Comparison of ENCODE assay signal across 12 cellular contexts in genomic region chr20:41027366-41027765, GRCh38. TPM values are rescaled to one million over a fixed set of nuclear protein-coding genes. Genes with fewer than 3 reads are reported as not detected.
DNase-seq lines count a peak whose midpoint lies in the region; ATAC-seq, FAIRE-seq and TF ChIP-seq lines count a peak whose summit lies in the region.
"Had no signal": no experiment of that assay in that cellular context is flagged by ENCODE, and none has a peak within 500 bp of the region (broad histone marks: within the 10 kb centered on the region; RNA-seq: fewer than 3 reads in every experiment).

No MANE protein-coding gene starts in this region.

- H3F3A ChIP-seq in DOHH2 (ENCODE audit: control insufficient read depth, insufficient read depth), result no peaks in the 10 kb centered on the region

- H3K4me1 ChIP-seq in A549 (peaks cover 28% of the 10 kb centered on the region), DOHH2 (ENCODE audit: control insufficient read depth, low read length) (peaks cover 46% of the 10 kb centered on the region), keratinocyte (ENCODE audit: control insufficient read depth, extremely low read depth, insufficient read depth, low read length) (peaks cover 23% of the 10 kb centered on the region), uterus (peaks cover 0 to 8% of the 10 kb centered on the region in 2 donors)

- no peak for TF ChIP-seq RAD21 in A549 (conservative IDR thresholded peaks at IDR 0.05 in 1 of 2, IDR thresholded peaks at IDR 0.05 in 1 of 2)

- dilution Hi-C loops in keratinocyte (cut with MboI; ENCODE audit: extremely low pct_ligation_motif_present, low sequenced_read_pairs), result no loop called here

- no peak for TF ChIP-seq CTCF in A549 (IDR thresholded peaks at IDR 0.05)
- TF ChIP-seq CTCF in DOHH2 (IDR thresholded peaks at IDR 0.05; ENCODE audit: low read depth, low read length, poor library complexity, severe bottlenecking), result no peak
- no peak for TF ChIP-seq CTCF in VCaP (conservative IDR thresholded peaks at IDR 0.05)
- TF ChIP-seq CTCF in keratinocyte (optimal IDR thresholded peaks at IDR 0.05 in 1 of 3, IDR thresholded peaks at IDR 0.05 in 1 of 3, conservative IDR thresholded peaks at IDR 0.05 in 1 of 3; ENCODE audit: extremely low read depth in 1 of 3, insufficient read depth in 2 of 3, low read length in 3 of 3), result no peak
- no peak for TF ChIP-seq CTCF in uterus (IDR thresholded peaks at IDR 0.05)

- peak overlapping the region; percentile 95 for H3K9ac ChIP-seq in keratinocyte (ENCODE audit: control insufficient read depth, extremely low read depth, insufficient read depth, low read length)

- no peak for TF ChIP-seq EP300 in A549 (IDR thresholded peaks at IDR 0.05)

- TF ChIP-seq POLR2A in A549 (IDR thresholded peaks at IDR 0.05; ENCODE audit: low read length), result no peak
- TF ChIP-seq POLR2A in uterus (IDR thresholded peaks at IDR 0.05), result no peak

- ATAC-seq in A549, result no peak

- CTCF ChIA-PET in A549 (lab: Yijun Ruan, JAX), result no interaction called here

- intact Hi-C loops in uterus (cut with DNase I; ENCODE audit: low total_unique reads), result no loop called here

- H3K27ac ChIP-seq in A549 (peak overlapping the region; percentile 83 to 91), DOHH2 (ENCODE audit: low read depth, low read length) (no peak overlapping the region), VCaP (peak overlapping the region; percentile 97; the same call in 1 of the 2 replicates), keratinocyte (ENCODE audit: control insufficient read depth, insufficient read depth, low read length) (peak overlapping the region; percentile 69), uterus (no peak overlapping the region)

- 93% methylated on average over 8 of the region's 8 CpGs for WGBS in A549 (ENCODE audit: missing lambda C conversion rate)

- FAIRE-seq in A549 (lab: Jason Lieb, UNC) (no peak), keratinocyte (lab: Jason Lieb, UNC) (no peak)

- H4K20me1 ChIP-seq in DOHH2 (ENCODE audit: control insufficient read depth, insufficient read depth, low read depth, low read length) (peaks cover 24% of the 10 kb centered on the region; the same call in 1 of the 2 replicates), keratinocyte (ENCODE audit: control insufficient read depth, extremely low read depth, insufficient read depth, low read length) (peaks cover 8% of the 10 kb centered on the region)

- H2AFZ ChIP-seq in keratinocyte (ENCODE audit: control insufficient read depth, low read length), result peak overlapping the region; percentile 33

- H3K4me3 ChIP-seq in A549 (peak overlapping the region; percentile 48; the same call in 1 of the 3 replicates), DOHH2 (ENCODE audit: low read length) (peak overlapping the region; percentile 85), keratinocyte (ENCODE audit: control insufficient read depth in 2 of 3, extremely low read depth in 1 of 3, insufficient read depth in 2 of 3, low read depth in 1 of 3, low read length in 3 of 3) (peak overlapping the region in 1 of 3 experiments; percentile 53), H7 (ENCODE audit: insufficient read depth, low read depth, low read length) (no peak overlapping the region), uterus (no peak overlapping the region)

- H3K4me2 ChIP-seq in A549 (peak overlapping the region; percentile 98), DOHH2 (ENCODE audit: low read length) (peak overlapping the region; percentile 94), keratinocyte (ENCODE audit: control insufficient read depth, extremely low read depth, insufficient read depth, low read depth, low read length) (peak overlapping the region; percentile 84)

- POLR2A ChIA-PET in A549 (lab: Yijun Ruan, JAX), result interaction anchor here (1.2 to 1.5 kb wide), 3 partner anchors 21 to 37 kb away, joined by 4 to 5 read pairs (median 5); no protein-coding TSS in a partner anchor

- H3K27me3 ChIP-seq in DOHH2 (ENCODE audit: control insufficient read depth, low read length) (no peaks in the 10 kb centered on the region), keratinocyte (ENCODE audit: control insufficient read depth, extremely low read depth, insufficient read depth, low read length) (no peaks in the 10 kb centered on the region), H7 (ENCODE audit: control insufficient read depth, insufficient read depth, low read length) (no peaks in the 10 kb centered on the region; the same call in 1 of the 2 replicates), uterus (no peaks in the 10 kb centered on the region)

- no peaks in the 10 kb centered on the region for H3K9me1 ChIP-seq in keratinocyte (ENCODE audit: control insufficient read depth, extremely low read depth, insufficient read depth, low read length)

- H3K9me3 ChIP-seq in A549, result no peaks in the 10 kb centered on the region
- H3K9me3 ChIP-seq in DOHH2 (ENCODE audit: control insufficient read depth, insufficient read depth, low read length), result no peaks in the 10 kb centered on the region
- no peaks in the 10 kb centered on the region for H3K9me3 ChIP-seq in keratinocyte (ENCODE audit: control insufficient read depth, low read depth, low read length)
- no peaks in the 10 kb centered on the region for H3K9me3 ChIP-seq in uterus

- H3K79me2 ChIP-seq in DOHH2 (ENCODE audit: control insufficient read depth, low read length) (peaks cover 45% of the 10 kb centered on the region), keratinocyte (ENCODE audit: control insufficient read depth, insufficient read depth, low read length) (peaks cover 38% of the 10 kb centered on the region)

- no peaks in the 10 kb centered on the region for H3K9me2 ChIP-seq in DOHH2 (replicated peaks; ENCODE audit: control insufficient read depth, low read length)

- DNase-seq in A549 (ENCODE audit: low read depth in 1 of 2, low spot score in 1 of 2) (no peak), keratinocyte (ENCODE audit: low read depth, low spot score) (no peak), GF-D8 (lab: John Stamatoyannopoulos, UW) (no peak), RKO (ENCODE audit: low spot score) (no peak), H7 (no peak), uterus (no peak)
- DNase-seq: C1 segment of cervical spinal cord; hippocampal formation; NCI-H146; NK-92 treated with Interleukin-12 subunit alpha and Interleukin-12 subunit beta, amount 100 ng/mL, for 24 hours had no signal

- H3K36me3 ChIP-seq in DOHH2 (ENCODE audit: control insufficient read depth, low read length), result peaks cover 36% of the 10 kb centered on the region
- H3K36me3 ChIP-seq in keratinocyte (ENCODE audit: control insufficient read depth in 2 of 2, extremely low read depth in 1 of 2, insufficient read depth in 2 of 2, low read length in 2 of 2), result peaks cover 0 to 14% of the 10 kb centered on the region in 2 experiments
- no peaks in the 10 kb centered on the region; the same call in none of the 2 replicates for H3K36me3 ChIP-seq in H7 (replicated peaks; ENCODE audit: control insufficient read depth, insufficient read depth, low read length)
- no peaks in the 10 kb centered on the region for H3K36me3 ChIP-seq in uterus

TF ChIP-seq in A549, 52 proteins besides CTCF, POLR2A, EP300 and RAD21 (continues in another document):
- TF ChIP-seq HOXB5 (CRISPR knock-in tag; IDR thresholded peaks at IDR 0.05), result no peak
- TF ChIP-seq CHD2 (IDR thresholded peaks at IDR 0.05; ENCODE audit: low read length, partially characterized antibody), result no peak
- TF ChIP-seq ZSCAN20 (CRISPR knock-in tag; IDR thresholded peaks at IDR 0.05), result no peak
- no peak for TF ChIP-seq FOSB (CRISPR knock-in tag; IDR thresholded peaks at IDR 0.05)
- no peak for TF ChIP-seq BHLHE40 (IDR thresholded peaks at IDR 0.05; ENCODE audit: low read depth, low read length)
- no peak for TF ChIP-seq PBX3 (IDR thresholded peaks at IDR 0.05)
- TF ChIP-seq TP53 (CRISPR knock-in tag; IDR thresholded peaks at IDR 0.05), result no peak
- TF ChIP-seq FOXS1 (CRISPR knock-in tag; IDR thresholded peaks at IDR 0.05), result no peak
- no peak for TF ChIP-seq E2F6 (IDR thresholded peaks at IDR 0.05; ENCODE audit: borderline replicate concordance, low read depth)
- no peak for TF ChIP-seq HEYL (CRISPR knock-in tag; IDR thresholded peaks at IDR 0.05)
- TF ChIP-seq, protein P1, sequence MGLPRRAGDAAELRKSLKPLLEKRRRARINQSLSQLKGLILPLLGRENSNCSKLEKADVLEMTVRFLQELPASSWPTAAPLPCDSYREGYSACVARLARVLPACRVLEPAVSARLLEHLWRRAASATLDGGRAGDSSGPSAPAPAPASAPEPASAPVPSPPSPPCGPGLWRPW (IDR thresholded peaks at IDR 0.05), result no peak
- no peak for TF ChIP-seq MYC (IDR thresholded peaks at IDR 0.05; ENCODE audit: borderline replicate concordance, low read length)

RNA-seq across cellular contexts. Expression of gene TOP1, which starts 1.3 kb away (rescaled TPM):
- polyA plus RNA-seq in A549 (2011; rRNA removed) (20.8 and 28.3 TPM in 2 replicates), A549 (2017; fragmentation: RNase III; extraction: RNeasy Plus Mini Kit Qiagen cat#74134 plus additional on column Dnase treatment) (68.0 to 73.7 TPM (median 70.6 TPM) in 3 replicates), keratinocyte (13.8 to 25.2 TPM (median 20.4 TPM) in 3 replicates)
- 6.5 and 6.9 TPM in 2 replicates for polyA plus RNA-seq in A549 (2012; cell fraction: cytosol; rRNA removed)
- 7.5 and 10.8 TPM in 2 replicates for polyA plus RNA-seq in A549 (2012; cell fraction: nucleus; rRNA removed)
- 13.2 and 15.6 TPM in 2 replicates for polyA minus RNA-seq in A549 (2011; rRNA and poly(A)+ RNA removed)
- 249 TPM for polyA plus RNA-seq in keratinocyte (2011; ENCODE audit: low read depth)
- 15.7 and 22.8 TPM in 2 replicates for polyA plus RNA-seq in keratinocyte (2011; cell fraction: cytosol; rRNA removed)
- 30.5 and 40.4 TPM in 2 replicates for polyA plus RNA-seq in keratinocyte (2011; cell fraction: nucleus; rRNA removed)
- polyA plus RNA-seq in keratinocyte (2012; ENCODE audit: low replicate concordance), result 58.4 and 64.0 TPM in 2 replicates
- 7.4 to 27.4 TPM (median 7.8 TPM) in 3 replicates for polyA minus RNA-seq in keratinocyte
- polyA minus RNA-seq in keratinocyte (2011; cell fraction: cytosol; rRNA and poly(A)+ RNA removed), result 16.5 TPM
- polyA minus RNA-seq in keratinocyte (2011; cell fraction: nucleus; rRNA and poly(A)+ RNA removed), result 14.8 and 40.6 TPM in 2 replicates
- 16.0 and 22.9 TPM in 2 replicates for total RNA-seq in H7 (2014; rRNA removed; shearing (Covaris generic))
- 10 to 100 TPM; 20.5 to 47.1 (median 35.4) TPM for total RNA-seq in uterus

Comparison
In these comparisons a context has a peak if more than half of its experiments do, and no peak if none do; other contexts are left out.
1. H3K27ac ChIP-seq: peak in A549 (2 of 2), VCaP (single experiment) and keratinocyte (single experiment); none in DOHH2 (single experiment) and uterus (0 of 2).
2. H3K4me3 ChIP-seq: peak in A549 (single experiment) and DOHH2 (single experiment); none in H7 (single experiment) and uterus (0 of 2).
3. Peak in every context shown above with its lines, with median percentiles within 50 percentile points of each other: H3K4me2 ChIP-seq.